Comparison of ENCODE assay signal across 9 cellular contexts in the genomic region with DNA sequence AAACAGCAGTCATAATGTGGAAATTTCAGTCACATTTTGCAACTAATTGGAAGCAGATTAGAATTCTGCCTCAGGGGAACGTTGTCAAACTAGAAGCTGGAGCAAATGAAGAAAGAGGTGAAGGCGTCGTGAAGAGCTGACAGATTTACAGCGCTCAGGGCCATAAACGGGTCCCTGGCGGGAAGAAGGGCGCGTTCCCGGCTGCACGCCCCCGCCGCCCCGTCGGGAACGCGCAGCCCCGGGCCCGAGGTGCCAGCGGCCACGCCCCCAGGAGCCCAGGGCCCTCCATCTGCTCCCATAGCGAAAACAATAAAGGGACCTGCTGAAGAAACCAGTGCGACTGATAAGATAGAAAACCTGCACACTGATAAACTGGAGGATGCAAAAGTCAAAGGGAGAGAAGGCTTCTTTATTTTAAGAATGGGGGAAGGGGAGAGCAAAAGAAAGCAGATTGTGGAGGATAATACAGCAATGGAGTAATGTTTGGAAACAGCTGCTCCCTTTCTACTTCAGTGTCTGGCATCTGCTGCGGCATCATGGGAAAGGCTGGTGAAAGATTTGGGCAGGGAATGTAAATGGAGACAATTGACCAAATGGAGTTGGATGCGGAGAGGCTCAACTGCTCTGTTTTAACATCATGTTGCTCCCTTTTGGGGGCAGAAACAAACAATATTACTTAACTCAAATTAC. TPM values are rescaled to one million over a fixed set of nuclear protein-coding genes. Genes with fewer than 3 reads are reported as not detected.
A peak's percentile ranks its signal among the peaks of the same experiment; 100 is the strongest.
DNase-seq lines count a peak whose midpoint lies in the region; ATAC-seq and TF ChIP-seq lines count a peak whose summit lies in the region.
"Had no signal": no experiment of that assay in that cellular context is flagged by ENCODE, and none has a peak within 500 bp of the region (broad histone marks: within the 10 kb centered on the region; RNA-seq: fewer than 3 reads in every experiment).

No MANE protein-coding gene starts in this region.

- H3K4me1 Mint-ChIP-seq in naive thymus-derived CD8-positive, alpha-beta T cell = peaks cover 0 to 33% (median 3%) of the 10 kb centered on the region in 4 donors

- H3K27me3 ChIP-seq in OCI-LY1 (ENCODE audit: insufficient read depth, low read length) (no peaks in the 10 kb centered on the region), prostate gland (replicated peaks; ENCODE audit: insufficient read depth) (no peaks in the 10 kb centered on the region)

- H3K4me2 ChIP-seq in OCI-LY1 (ENCODE audit: low read length) = peak overlapping the region; percentile 77

- peaks cover 0 to 4% (median 0%) of the 10 kb centered on the region in 9 donors for H3K9me3 Mint-ChIP-seq in naive thymus-derived CD8-positive, alpha-beta T cell

- intact Hi-C loops in prostate gland (cut with DNase I) = no loop called here

- H3K4me3 Mint-ChIP-seq in naive thymus-derived CD8-positive, alpha-beta T cell = peak overlapping the region in 1 of 10 donors; percentile 52

- no peak for ATAC-seq in naive thymus-derived CD8-positive, alpha-beta T cell
- ATAC-seq in HG02588 (IDR thresholded peaks at IDR 0.05; ENCODE audit: unreplicated experiment) = no peak
- no peak for ATAC-seq in GM21619 (IDR thresholded peaks at IDR 0.05; ENCODE audit: unreplicated experiment)

- no peak for TF ChIP-seq POLR2A in prostate gland (IDR thresholded peaks at IDR 0.05)

- 11% methylated on average over 24 of the region's 24 CpGs for WGBS in prostate gland

- H3K9ac ChIP-seq in OCI-LY1 (ENCODE audit: low read length) = peak overlapping the region; percentile 96

- H3K36me3 ChIP-seq in OCI-LY1 (ENCODE audit: insufficient read depth, low read length) = no peaks in the 10 kb centered on the region
- no peaks in the 10 kb centered on the region for H3K36me3 ChIP-seq in prostate gland

- H3K36me3 Mint-ChIP-seq in naive thymus-derived CD8-positive, alpha-beta T cell = no peaks in the 10 kb centered on the region

- POLR2A ChIA-PET in naive thymus-derived CD8-positive, alpha-beta T cell (lab: Charles Lee) = no interaction called here

- peak; percentile 84 for DNase-seq in EL
- peak; percentile 26 for DNase-seq in foreskin melanocyte
- DNase-seq in prostate gland (ENCODE audit: low spot score) = no peak
- DNase-seq in naive thymus-derived CD8-positive, alpha-beta T cell = no peak
- DNase-seq in activated T-cell treated with anti-CD3 and anti-CD28 coated beads, Interleukin-2, amount 50 U/mL, for 48 hours = no peak
- DNase-seq: NCI-H1092 had no signal

- TF ChIP-seq CTCF in OCI-LY1 (IDR thresholded peaks at IDR 0.05; ENCODE audit: low read length) (no peak), prostate gland (IDR thresholded peaks at IDR 0.05) (no peak)

- no peak overlapping the region for H2AFZ ChIP-seq in OCI-LY1 (ENCODE audit: low read length)

- no peaks in the 10 kb centered on the region for H3K9me2 ChIP-seq in OCI-LY1 (ENCODE audit: low read depth, low read length)

- H3K27ac ChIP-seq in OCI-LY1 (ENCODE audit: low read depth, low read length, poor library complexity, severe bottlenecking) (peak overlapping the region; percentile 99), prostate gland (peak overlapping the region in 1 of 2 donors; percentile 11)

- H3K4me1 ChIP-seq in OCI-LY1 (ENCODE audit: insufficient read depth, low read length, severe bottlenecking) = peaks cover 100% of the 10 kb centered on the region
- no peaks in the 10 kb centered on the region for H3K4me1 ChIP-seq in prostate gland (replicated peaks)

- H3K4me3 ChIP-seq in OCI-LY1 (ENCODE audit: low read depth, low read length, poor library complexity, severe bottlenecking) (peak overlapping the region; percentile 78), prostate gland (peak overlapping the region; percentile 16 to 18)

- H3K79me2 ChIP-seq in OCI-LY1 (ENCODE audit: insufficient read depth, low read length) = peaks cover 96% of the 10 kb centered on the region

- peaks cover 29 to 67% (median 34%) of the 10 kb centered on the region in 5 donors for H3K27me3 Mint-ChIP-seq in naive thymus-derived CD8-positive, alpha-beta T cell

- H3K9me3 ChIP-seq in OCI-LY1 (ENCODE audit: low read length) = no peaks in the 10 kb centered on the region
- no peaks in the 10 kb centered on the region for H3K9me3 ChIP-seq in prostate gland

- no peaks in the 10 kb centered on the region for H4K20me1 ChIP-seq in OCI-LY1 (ENCODE audit: insufficient read depth, low read length)

- H3K27ac Mint-ChIP-seq in naive thymus-derived CD8-positive, alpha-beta T cell = no peak overlapping the region

- H3F3A ChIP-seq in OCI-LY1 (ENCODE audit: insufficient read depth, low read length) = no peaks in the 10 kb centered on the region

RNA-seq across cellular contexts. Expression of gene ZNF608, which starts 11.1 kb away (rescaled TPM):
- 10 to 100 TPM; 22.6 to 25.3 TPM for total RNA-seq in prostate gland
- total RNA-seq in naive thymus-derived CD8-positive, alpha-beta T cell = under 1 TPM; 0.47 to 0.66 TPM
- polyA plus RNA-seq in naive thymus-derived CD8-positive, alpha-beta T cell = not detected

Comparison
In these comparisons a context has a peak if more than half of its experiments do, and no peak if none do; other contexts are left out.
1. DNase-seq: peak in EL (single experiment) and foreskin melanocyte (single experiment); none in prostate gland (single experiment), naive thymus-derived CD8-positive, alpha-beta T cell (0 of 10) and activated T-cell treated with anti-CD3 and anti-CD28 coated beads, Interleukin-2, amount 50 U/mL, for 48 hours (0 of 2).
2. RNA of gene ZNF608, which starts 11.1 kb away (total RNA-seq): 22.6 to 25.3 TPM in prostate gland; 0.47 to 0.66 TPM in naive thymus-derived CD8-positive, alpha-beta T cell; every median in the first group is over 10 times any median in the second.